ENCODE assay signal across 19 cellular contexts in genomic region chr3:25707268-25707928, GRCh38. TPM values are rescaled to one million over a fixed set of nuclear protein-coding genes. Genes with fewer than 3 reads are reported as not detected.
DNase-seq lines count a peak whose midpoint lies in the region; ATAC-seq, FAIRE-seq and TF ChIP-seq lines count a peak whose summit lies in the region.
"Had no signal": no experiment of that assay in that cellular context is flagged by ENCODE, and none has a peak within 500 bp of the region (broad histone marks: within the 10 kb centered on the region; RNA-seq: fewer than 3 reads in every experiment).

No MANE protein-coding gene starts in this region.

- TF ChIP-seq RAD21 in K562 (CRISPR knock-in tag; conservative IDR thresholded peaks at IDR 0.05 in 1 of 2, IDR thresholded peaks at IDR 0.05 in 1 of 2) = no peak

- no peak for TF ChIP-seq POLR2A in K562 (conservative IDR thresholded peaks at IDR 0.05)

- no peaks in the 10 kb centered on the region for H3K27me3 Mint-ChIP-seq in GM23338 (ENCODE audit: insufficient read depth, low read depth, poor library complexity)
- peaks cover 40% of the 10 kb centered on the region for H3K27me3 Mint-ChIP-seq in T-helper 2 cell treated with Interferon-gamma antibody and Interleukin-4, amounts not matched to agents 5 μg/mL and 100 μg/mL, for 36 hours (ENCODE audit: low read depth)

- H3K4me1 ChIP-seq in GM23338 (ENCODE audit: insufficient read depth) (no peaks in the 10 kb centered on the region), K562 (replicated peaks in 1 of 2; ENCODE audit: control insufficient read depth in 2 of 2, insufficient read depth in 2 of 2, low read length in 2 of 2) (no peaks in the 10 kb centered on the region)

- no peak overlapping the region for H3K9ac ChIP-seq in K562 (ENCODE audit: insufficient read depth in 1 of 2, low read depth in 2 of 2, low read length in 2 of 2)
- H3K9ac ChIP-seq: GM23248, KMS-11 had no signal

- peak; percentile 21 for FAIRE-seq in D721Med (lab: Jason Lieb, UNC)
- no peak for FAIRE-seq in K562 (lab: Jason Lieb, UNC)
- FAIRE-seq: GM19239 had no signal

- H3K79me2 ChIP-seq in GM23338 (replicated peaks; ENCODE audit: insufficient read depth) = no peaks in the 10 kb centered on the region
- H3K79me2 ChIP-seq in K562 (ENCODE audit: control insufficient read depth, insufficient read depth, low read length) = no peaks in the 10 kb centered on the region

- H3K9me3 ChIP-seq in K562 (replicated peaks; ENCODE audit: control insufficient read depth, insufficient read depth, low read depth, low read length) = no peaks in the 10 kb centered on the region

- H3K27ac ChIP-seq in GM23338 (ENCODE audit: low read depth) (no peak overlapping the region), K562 (ENCODE audit: extremely low read depth, low read depth, low read length) (no peak overlapping the region)
- H3K27ac ChIP-seq: C4-2B, GM23248, KMS-11 had no signal

- TF ChIP-seq EP300 in K562 (IDR thresholded peaks at IDR 0.05; ENCODE audit: low read length) = no peak

- no peaks in the 10 kb centered on the region for H3K9me1 ChIP-seq in K562 (ENCODE audit: control insufficient read depth, insufficient read depth, low read length)

- H3K36me3 ChIP-seq in GM23338 (ENCODE audit: insufficient read depth) (no peaks in the 10 kb centered on the region), K562 (ENCODE audit: control insufficient read depth, insufficient read depth, low read length) (no peaks in the 10 kb centered on the region)

- no TSS peak for BruUV-seq in K562 (replicated peaks; lab: Mats Ljungman, UMichigan)

- TF ChIP-seq CTCF in D721Med (IDR thresholded peaks at IDR 0.05; ENCODE audit: insufficient read depth, missing control alignments) (no peak), GM23338 (conservative IDR thresholded peaks at IDR 0.05; ENCODE audit: low read depth in 2 of 2) (no peak), K562 (IDR thresholded peaks at IDR 0.05 in 2 of 3, conservative IDR thresholded peaks at IDR 0.05 in 1 of 3; ENCODE audit: insufficient read depth in 2 of 3, low read depth in 1 of 3, low read length in 3 of 3) (no peak)

- no peaks in the 10 kb centered on the region for H3F3A ChIP-seq in GM23338 (replicated peaks; ENCODE audit: low read depth)

- no peaks in the 10 kb centered on the region for H3K9me3 Mint-ChIP-seq in GM23338
- H3K9me3 Mint-ChIP-seq in T-helper 2 cell treated with Interferon-gamma antibody and Interleukin-4, amounts not matched to agents 5 μg/mL and 100 μg/mL, for 36 hours = no peaks in the 10 kb centered on the region
- H3K9me3 Mint-ChIP-seq: H9, IgD-negative memory B cell had no signal

- no peak overlapping the region for H3K4me2 ChIP-seq in GM23338
- no peak overlapping the region for H3K4me2 ChIP-seq in K562 (ENCODE audit: insufficient read depth, low read length)
- H3K4me2 ChIP-seq: KMS-11 had no signal

- intact Hi-C loops in K562 (cut with micrococcal nuclease) = no loop called here

- H4K20me1 ChIP-seq in GM23338 (replicated peaks; ENCODE audit: insufficient read depth) (no peaks in the 10 kb centered on the region), K562 (replicated peaks; ENCODE audit: control insufficient read depth, insufficient read depth, low read length) (no peaks in the 10 kb centered on the region)

- ATAC-seq in GM23338 (no peak), HG03378 (IDR thresholded peaks at IDR 0.05; ENCODE audit: unreplicated experiment) (peak; percentile 43), K562 (peak; percentile 31; the same call in 1 of the 3 replicates), GM18909 (IDR thresholded peaks at IDR 0.05; ENCODE audit: poor library complexity, unreplicated experiment) (no peak)

- H3K4me3 Mint-ChIP-seq in GM23338 = no peak overlapping the region
- no peak overlapping the region for H3K4me3 Mint-ChIP-seq in T-helper 2 cell treated with Interferon-gamma antibody and Interleukin-4, amounts not matched to agents 5 μg/mL and 100 μg/mL, for 36 hours
- H3K4me3 Mint-ChIP-seq: CD4-positive, alpha-beta memory T cell; H9; IgD-negative memory B cell had no signal

- in situ Hi-C loops in K562 (cut with MboI) = no loop called here
- in situ Hi-C loops in G401 (cut with HindIII; ENCODE audit: low sequenced_read_pairs) = no loop called here

- no peaks in the 10 kb centered on the region for H3K4me1 Mint-ChIP-seq in GM23338
- H3K4me1 Mint-ChIP-seq in T-helper 2 cell treated with Interferon-gamma antibody and Interleukin-4, amounts not matched to agents 5 μg/mL and 100 μg/mL, for 36 hours (ENCODE audit: low read depth) = no peaks in the 10 kb centered on the region
- H3K4me1 Mint-ChIP-seq: CD4-positive, alpha-beta memory T cell; H9; IgD-negative memory B cell had no signal

- no peak overlapping the region for H3K4me3 ChIP-seq in GM23338
- H3K4me3 ChIP-seq in K562 = no peak overlapping the region
- H3K4me3 ChIP-seq: GM23248 had no signal

- DNase-seq in D721Med (ENCODE audit: insufficient read length, low spot score) (no peak), GM23338 (ENCODE audit: low spot score) (no peak), K562 (ENCODE audit: extremely low read depth in 1 of 4, low spot score in 3 of 4) (no peak), G401 (ENCODE audit: low spot score) (no peak), GOT3 (lab: John Stamatoyannopoulos, UW) (no peak)
- DNase-seq in T-helper 2 cell treated with Interferon-gamma antibody and Interleukin-4, amounts not matched to agents 5 μg/mL and 100 μg/mL, for 36 hours (ENCODE audit: low spot score) = no peak
- DNase-seq: ACHN; CD4-positive, alpha-beta memory T cell; DMS153; DMS79 treated with DMSO at 0.1 percent for 48 hours; GF-D8; GM23248; H9 had no signal

- 0 out of 2 replicates have a peak overlapping the region, but pooled peaks have one; percentile 18 for H2AFZ ChIP-seq in GM23338
- no peak overlapping the region for H2AFZ ChIP-seq in K562 (ENCODE audit: low read depth, low read length)
- H2AFZ ChIP-seq: GM23248 had no signal

- H3K27me3 ChIP-seq in GM23338 (ENCODE audit: insufficient read depth) (no peaks in the 10 kb centered on the region), K562 (ENCODE audit: control insufficient read depth in 2 of 2, insufficient read depth in 2 of 2, low read length in 2 of 2) (peaks cover 4 to 10% of the 10 kb centered on the region in 2 experiments; a peak in 2 of 5 replicates)

- no peaks in the 10 kb centered on the region for H3K9me2 ChIP-seq in GM23338 (ENCODE audit: insufficient read depth)

- WGBS in K562 (ENCODE audit: insufficient coverage, low coverage, missing lambda C conversion rate) = 0% methylated on average over 2 of the region's 2 CpGs

- H3K36me3 Mint-ChIP-seq in GM23338 (ENCODE audit: low read depth) = no peaks in the 10 kb centered on the region
- no peaks in the 10 kb centered on the region for H3K36me3 Mint-ChIP-seq in T-helper 2 cell treated with Interferon-gamma antibody and Interleukin-4, amounts not matched to agents 5 μg/mL and 100 μg/mL, for 36 hours (ENCODE audit: low read depth)
- H3K36me3 Mint-ChIP-seq: CD4-positive, alpha-beta memory T cell had no signal

- no peak overlapping the region for H3K27ac Mint-ChIP-seq in GM23338
- H3K27ac Mint-ChIP-seq in T-helper 2 cell treated with Interferon-gamma antibody and Interleukin-4, amounts not matched to agents 5 μg/mL and 100 μg/mL, for 36 hours = no peak overlapping the region
- H3K27ac Mint-ChIP-seq: CD4-positive, alpha-beta memory T cell; H9; IgD-negative memory B cell had no signal

- CTCF ChIA-PET in K562 (lab: Yijun Ruan, JAX; ENCODE audit: low intra/inter-chr PET ratio) = no interaction called here

- POLR2A ChIA-PET in K562 (lab: Yijun Ruan, JAX) = no interaction called here

TF ChIP-seq in K562, 482 proteins besides CTCF, POLR2A, EP300 and RAD21 (continues in another document):
- TF ChIP-seq MEF2D (tag; conservative IDR thresholded peaks at IDR 0.05; ENCODE audit: low read depth) (no peak), SNAPC5 (CRISPR knock-in tag; IDR thresholded peaks at IDR 0.05) (no peak), THRAP3 (IDR thresholded peaks at IDR 0.05; ENCODE audit: borderline replicate concordance) (no peak), RFX7 (CRISPR knock-in tag; IDR thresholded peaks at IDR 0.05) (no peak), HNRNPL (IDR thresholded peaks at IDR 0.05; ENCODE audit: low read depth, low read length) (no peak), NFE2L1 (tag; IDR thresholded peaks at IDR 0.05; ENCODE audit: borderline replicate concordance, low read depth) (no peak), ZNF316 (IDR thresholded peaks at IDR 0.05) (no peak), POLR3A (IDR thresholded peaks at IDR 0.05; ENCODE audit: borderline replicate concordance, extremely low read depth, insufficient read depth, insufficient read length) (no peak), PHF8 (IDR thresholded peaks at IDR 0.05; ENCODE audit: borderline replicate concordance, low read length) (no peak), ZNF431 (CRISPR knock-in tag; IDR thresholded peaks at IDR 0.05) (no peak), NR1H2 (CRISPR knock-in tag; IDR thresholded peaks at IDR 0.05) (no peak), TRIM24 (IDR thresholded peaks at IDR 0.05) (no peak), TEAD4 (IDR thresholded peaks at IDR 0.05; ENCODE audit: low read length) (no peak), TEAD4 (CRISPR knock-in tag; IDR thresholded peaks at IDR 0.05; ENCODE audit: borderline replicate concordance) (no peak)

RNA-seq across cellular contexts. Expression of gene TOP2B, which starts 42.7 kb away (rescaled TPM):
- 167 and 179 TPM in 2 replicates for total RNA-seq in GM23338 (2014; rRNA removed; shearing (Covaris generic))
- 91.1 and 92.0 TPM in 2 replicates for polyA plus RNA-seq in GM23338 (2016; fragmentation: Nextera tagmentation; extraction: Ambion mirVana)
- total RNA-seq in K562 (2011; cell fraction: chromatin; rRNA removed; ENCODE audit: low replicate concordance) = 34.4 and 197 TPM in 2 replicates
- 11.8 and 19.3 TPM in 2 replicates for total RNA-seq in K562 (2011; cell fraction: nucleolus; rRNA removed)
- 35.7 and 45.5 TPM in 2 replicates for total RNA-seq in K562 (2011; cell fraction: nucleoplasm; rRNA removed)
- total RNA-seq in K562 (2014; rRNA removed) = 107 and 130 TPM in 2 replicates
- 159 and 195 TPM in 2 replicates for total RNA-seq in K562 (2014; rRNA removed; fragmentation: Illumina TruSeq; extraction: Trizol)
- 179 and 186 TPM in 2 replicates for total RNA-seq in K562 (2015; rRNA removed; fragmentation: Illumina TruSeq; extraction: Trizol)
- total RNA-seq in K562 (2021) = 131 and 159 TPM in 2 replicates
- 66.0 and 103 TPM in 2 replicates for polyA plus RNA-seq in K562 (2011; rRNA removed)
- polyA plus RNA-seq in K562 (2011; cell fraction: cytosol; rRNA removed) = 8.5 and 26.9 TPM in 2 replicates
- 26.6 and 45.8 TPM in 2 replicates for polyA plus RNA-seq in K562 (2011; cell fraction: nucleus; rRNA removed)
- 115 and 117 TPM in 2 replicates for polyA plus RNA-seq in K562 (2012)
- polyA plus RNA-seq in K562 (2014; fragmentation: Illumina TruSeq; extraction: Trizol) = 141 and 166 TPM in 2 replicates
- polyA plus RNA-seq in K562 (2014; fragmentation: Nextera tagmentation; extraction: Ambion mirVana) = 10 to 100 TPM; 45.3 to 57.8 TPM
- polyA plus RNA-seq in K562 (2014; rRNA removed) = 102 and 134 TPM in 2 replicates
- polyA minus RNA-seq in K562 (2011; rRNA and poly(A)+ RNA removed) = 154 and 181 TPM in 2 replicates
- 55.0 and 70.0 TPM in 2 replicates for polyA minus RNA-seq in K562 (2011; cell fraction: cytosol; rRNA and poly(A)+ RNA removed)
- polyA minus RNA-seq in K562 (2011; cell fraction: nucleus; rRNA and poly(A)+ RNA removed) = 46.3 and 98.4 TPM in 2 replicates
- 63.3 and 122 TPM in 2 replicates for total RNA-seq in G401 (2014; rRNA removed; shearing (Covaris generic))

Comparison
In these comparisons a context has a peak if more than half of its experiments do, and no peak if none do; other contexts are left out.
1. ATAC-seq: peak in HG03378 (single experiment) and K562 (single experiment); none in GM23338 (single experiment) and GM18909 (single experiment).